24 cellular contexts compared by ENCODE assay signal in genomic region chr15:47917881-47918280, GRCh38.
"Had no signal": no experiment of that assay in that cellular context is flagged by ENCODE, and none has a peak within 500 bp of the region (broad histone marks: within the 10 kb centered on the region; RNA-seq: fewer than 3 reads in every experiment).

No MANE protein-coding gene starts in this region.

- H3K9ac ChIP-seq: KMS-11 had no signal

- DNase-seq: activated CD4-positive, alpha-beta T cell treated with anti-CD3 and anti-CD28 coated beads for 36 hours; activated CD4-positive, alpha-beta T cell treated with anti-CD3 and anti-CD28 coated beads, Interleukin-2, amount 50 U/mL, for 1 hour; activated CD8-positive, alpha-beta memory T cell treated with anti-CD3 and anti-CD28 coated beads, Interleukin-2, amount 50 U/mL, for 48 hours; activated CD8-positive, alpha-beta T cell treated with anti-CD3 and anti-CD28 coated beads for 36 hours; activated naive CD4-positive, alpha-beta T cell treated with anti-CD3 and anti-CD28 coated beads, Interleukin-2, amount 50 U/mL, for 16 hours; activated naive CD8-positive, alpha-beta T cell treated with anti-CD3 and anti-CD28 coated beads, Interleukin-2, amount 10 ng/mL, durations not matched to agents 7 days and 5 days; activated T-cell treated with anti-CD3 and anti-CD28 coated beads, Interleukin-2, amount 50 U/mL, for 1 hour; adrenal gland; anterior cingulate cortex; cerebellar nuclear complex; NCI-H1048; NCI-H146; NCI-H187 treated with DMSO at 0.1 percent for 48 hours; NCI-H2081 treated with DMSO at 0.1 percent for 48 hours; NCI-H446; NCI-H524; PC-3; SHP77; T-cell; T-helper 2 cell; WERI-Rb-1 had no signal

- H3K4me3 ChIP-seq: adrenal gland had no signal

- FAIRE-seq: colon, RCC 7860 had no signal

- H3K36me3 ChIP-seq: adrenal gland, WERI-Rb-1 had no signal

- H3K27ac ChIP-seq: adrenal gland, KMS-11, WERI-Rb-1 had no signal

- H3K4me1 ChIP-seq: adrenal gland had no signal

- H3K9me3 ChIP-seq: adrenal gland had no signal
